In the genomic region with DNA sequence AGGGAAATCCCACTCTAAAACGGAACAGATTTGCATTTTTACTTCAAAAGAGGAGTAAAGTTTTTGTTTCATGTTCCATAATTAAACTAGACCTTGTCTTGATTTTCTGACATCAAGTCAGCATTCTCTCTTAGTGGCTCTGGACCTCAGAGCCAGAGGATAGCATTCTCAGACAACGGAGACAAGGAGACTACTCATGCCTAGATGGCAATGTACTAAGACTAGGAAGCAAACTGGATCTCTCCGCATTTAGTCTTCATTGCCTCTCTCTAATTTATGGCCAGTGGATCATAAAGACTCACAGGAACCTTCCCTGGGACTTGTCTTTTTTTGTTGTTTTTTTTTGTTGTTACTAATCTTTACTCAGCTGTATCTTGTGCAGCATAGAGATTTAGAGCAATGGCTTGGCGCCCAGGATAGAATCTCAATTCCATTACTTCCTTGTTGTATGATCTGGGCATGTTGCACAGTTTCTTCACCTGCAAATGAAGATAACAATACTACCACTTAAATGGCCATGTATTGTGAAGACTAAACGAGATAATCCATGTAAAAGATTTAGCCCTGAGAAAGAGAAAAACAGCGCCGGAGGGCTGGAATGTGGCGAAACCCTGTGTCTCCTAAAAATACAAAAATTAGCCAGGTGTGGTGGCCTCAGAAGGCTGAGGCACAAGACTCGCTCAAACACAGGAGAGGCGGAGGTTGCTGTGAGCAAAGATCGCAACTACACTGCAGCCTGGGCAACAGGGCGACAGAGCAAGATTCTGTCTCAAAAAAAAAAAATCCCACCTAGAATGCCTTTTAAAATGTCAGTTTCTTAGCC, we compare ENCODE assay signal across 16 cellular contexts. TPM values are rescaled to one million over a fixed set of nuclear protein-coding genes. Genes with fewer than 3 reads are reported as not detected.
DNase-seq lines count a peak whose midpoint lies in the region; ATAC-seq, FAIRE-seq and TF ChIP-seq lines count a peak whose summit lies in the region.
"Had no signal": no experiment of that assay in that cellular context is flagged by ENCODE, and none has a peak within 500 bp of the region (broad histone marks: within the 10 kb centered on the region; RNA-seq: fewer than 3 reads in every experiment).

No MANE protein-coding gene starts in this region.

- H3K27me3 ChIP-seq in Karpas-422 (ENCODE audit: low read length) (no peaks in the 10 kb centered on the region), astrocyte (ENCODE audit: insufficient read depth, low read length) (no peaks in the 10 kb centered on the region), ovary (no peaks in the 10 kb centered on the region), BE2C (no peaks in the 10 kb centered on the region)
- H3K27me3 ChIP-seq: cardiac muscle cell had no signal

- H3K27me3 Mint-ChIP-seq in astrocyte (ENCODE audit: low read depth, unreplicated experiment): no peaks in the 10 kb centered on the region
- H3K27me3 Mint-ChIP-seq: activated naive CD8-positive, alpha-beta T cell treated with anti-CD3 and anti-CD28 coated beads, Interleukin-2, amount 10 ng/mL, durations not matched to agents 7 days and 5 days had no signal

- no peaks in the 10 kb centered on the region for H3K36me3 Mint-ChIP-seq in astrocyte (ENCODE audit: low read depth, unreplicated experiment)
- H3K36me3 Mint-ChIP-seq: activated naive CD8-positive, alpha-beta T cell treated with anti-CD3 and anti-CD28 coated beads, Interleukin-2, amount 10 ng/mL, durations not matched to agents 7 days and 5 days had no signal

- H4K20me1 ChIP-seq in Karpas-422 (ENCODE audit: insufficient read depth, low read depth, low read length): no peaks in the 10 kb centered on the region
- H4K20me1 ChIP-seq in astrocyte (ENCODE audit: insufficient read depth, low read length): no peaks in the 10 kb centered on the region

- H3K4me1 ChIP-seq in Karpas-422 (ENCODE audit: low read length) (peaks cover 31% of the 10 kb centered on the region), astrocyte (ENCODE audit: insufficient read depth, low read length) (peaks cover 8% of the 10 kb centered on the region), ovary (ENCODE audit: insufficient read depth) (peaks cover 1% of the 10 kb centered on the region), BE2C (no peaks in the 10 kb centered on the region)

- H3K9me3 ChIP-seq in Karpas-422 (ENCODE audit: low read length) (no peaks in the 10 kb centered on the region), astrocyte (ENCODE audit: insufficient read depth, low read depth, low read length) (no peaks in the 10 kb centered on the region), ovary (no peaks in the 10 kb centered on the region), BE2C (no peaks in the 10 kb centered on the region)

- TF ChIP-seq CTCF in astrocyte (IDR thresholded peaks at IDR 0.05; ENCODE audit: insufficient read depth, low read depth, low read length) (no peak), ovary (IDR thresholded peaks at IDR 0.05) (no peak), BE2C (IDR thresholded peaks at IDR 0.05; ENCODE audit: low read depth, low read length) (no peak)

- TF ChIP-seq POLR2A in GM18505 (IDR thresholded peaks at IDR 0.05; ENCODE audit: borderline replicate concordance, extremely low read depth, insufficient read depth, insufficient read length) (peak; percentile 70), ovary (IDR thresholded peaks at IDR 0.05) (no peak)

- H3K9ac ChIP-seq in Karpas-422 (ENCODE audit: low read length): peak overlapping the region; percentile 65
- H3K9ac ChIP-seq in astrocyte (ENCODE audit: low read length): no peak overlapping the region

- no peak overlapping the region for H3K4me3 Mint-ChIP-seq in astrocyte (ENCODE audit: unreplicated experiment)
- H3K4me3 Mint-ChIP-seq: activated naive CD8-positive, alpha-beta T cell treated with anti-CD3 and anti-CD28 coated beads, Interleukin-2, amount 10 ng/mL, durations not matched to agents 7 days and 5 days; neural crest cell had no signal

- H3K27ac ChIP-seq in Karpas-422 (ENCODE audit: low read length): peak overlapping the region; percentile 74
- no peak overlapping the region for H3K27ac ChIP-seq in astrocyte (ENCODE audit: low read depth, low read length)
- H3K27ac ChIP-seq in ovary: no peak overlapping the region
- H3K27ac ChIP-seq: cardiac muscle cell, HL-60 had no signal

- TF ChIP-seq EP300 in ovary (IDR thresholded peaks at IDR 0.05): no peak

- H3K4me3 ChIP-seq in Karpas-422 (ENCODE audit: low read length) (peak overlapping the region; percentile 60), astrocyte (ENCODE audit: insufficient read depth, low read depth, low read length) (no peak overlapping the region), ovary (peak overlapping the region; percentile 24), BE2C (ENCODE audit: low read depth, low read length) (no peak overlapping the region)
- H3K4me3 ChIP-seq: cardiac muscle cell, lung had no signal

- ATAC-seq in GM18505 (IDR thresholded peaks at IDR 0.05; ENCODE audit: unreplicated experiment): no peak
- ATAC-seq in GM21576 (IDR thresholded peaks at IDR 0.05; ENCODE audit: unreplicated experiment): no peak
- ATAC-seq in GM21515 (IDR thresholded peaks at IDR 0.05; ENCODE audit: unreplicated experiment): no peak
- no peak for ATAC-seq in HG03457 (IDR thresholded peaks at IDR 0.05; ENCODE audit: unreplicated experiment)

- H3K27ac Mint-ChIP-seq in astrocyte (ENCODE audit: unreplicated experiment): no peak overlapping the region
- H3K27ac Mint-ChIP-seq: activated naive CD8-positive, alpha-beta T cell treated with anti-CD3 and anti-CD28 coated beads, Interleukin-2, amount 10 ng/mL, durations not matched to agents 7 days and 5 days had no signal

- H3K9me2 ChIP-seq in Karpas-422 (replicated peaks; ENCODE audit: insufficient read depth, low read length): no peaks in the 10 kb centered on the region

- H3K36me3 ChIP-seq in Karpas-422 (ENCODE audit: insufficient read depth, low read length) (no peaks in the 10 kb centered on the region), astrocyte (ENCODE audit: insufficient read depth, low read length) (no peaks in the 10 kb centered on the region), ovary (no peaks in the 10 kb centered on the region), BE2C (no peaks in the 10 kb centered on the region)
- H3K36me3 ChIP-seq: cardiac muscle cell had no signal

- H3K9me3 Mint-ChIP-seq in astrocyte (ENCODE audit: unreplicated experiment): no peaks in the 10 kb centered on the region
- H3K9me3 Mint-ChIP-seq: activated naive CD8-positive, alpha-beta T cell treated with anti-CD3 and anti-CD28 coated beads, Interleukin-2, amount 10 ng/mL, durations not matched to agents 7 days and 5 days; neural crest cell had no signal

- DNase-seq in Karpas-422: peak; percentile 67
- DNase-seq in astrocyte (ENCODE audit: low read depth): no peak
- DNase-seq in ovary: no peak
- no peak for DNase-seq in BE2C
- DNase-seq: activated CD4-positive, alpha-beta T cell treated with anti-CD3 and anti-CD28 coated beads, Interleukin-2, amount 50 U/mL, for 4 hours; activated naive CD8-positive, alpha-beta T cell treated with anti-CD3 and anti-CD28 coated beads, Interleukin-2, amount 10 ng/mL, durations not matched to agents 7 days and 5 days; activated T-cell treated with anti-CD3 and anti-CD28 coated beads, Interleukin-2, amount 50 U/mL, for 48 hours; NCI-H2029 had no signal

- no peak for FAIRE-seq in astrocyte (lab: Jason Lieb, UNC)

- peak overlapping the region; percentile 76 for H3K4me2 ChIP-seq in Karpas-422 (ENCODE audit: low read depth, low read length, poor library complexity, severe bottlenecking)
- H3K4me2 ChIP-seq in astrocyte (ENCODE audit: low read length): no peak overlapping the region

- 71 to 79% (median 71%) methylated on average over 12 of the region's 12 CpGs for WGBS in ovary, 3 donors

- peaks cover 10% of the 10 kb centered on the region for H3K79me2 ChIP-seq in Karpas-422 (ENCODE audit: low read length)
- peaks cover 10% of the 10 kb centered on the region for H3K79me2 ChIP-seq in astrocyte (ENCODE audit: insufficient read depth, low read length)

- H3K4me1 Mint-ChIP-seq in astrocyte (ENCODE audit: low read depth, unreplicated experiment): no peaks in the 10 kb centered on the region

- H2AFZ ChIP-seq in Karpas-422 (ENCODE audit: low read length): peak overlapping the region; percentile 89
- peak overlapping the region; percentile 6 for H2AFZ ChIP-seq in astrocyte (ENCODE audit: low read depth, low read length)

- intact Hi-C loops in ovary (cut with DNase I): loop anchor here in 1 of 4 donors (10.0 kb wide), 2 partner anchors 55 to 255 kb away; no protein-coding TSS in a partner anchor

RNA-seq across cellular contexts. Expression of gene GEMIN2, which starts 4.0 kb away (rescaled TPM):
- total RNA-seq in Karpas-422 (2014; rRNA removed; shearing (Covaris generic); ENCODE audit: low replicate concordance): 73.2 and 92.3 TPM in 2 replicates
- 12.4 and 16.5 TPM in 2 replicates for total RNA-seq in astrocyte
- 10 to 100 TPM in 5 of 7 donors, 1 to 10 TPM in 2; 8.8 to 19.8 (median 15.5) TPM for total RNA-seq in ovary
- polyA plus RNA-seq in ovary: 10 to 100 TPM in 1 of 2 donors, 1 to 10 TPM in 1; 8.2 to 13.1 TPM
- polyA plus RNA-seq in BE2C (2012; ENCODE audit: insufficient read depth, insufficient read length, low read depth): 16.5 TPM

RNA-seq across cellular contexts. Expression of gene SEC23A, which starts 7.1 kb away (rescaled TPM):
- total RNA-seq in Karpas-422 (2014; rRNA removed; shearing (Covaris generic); ENCODE audit: low replicate concordance): 44.7 and 67.6 TPM in 2 replicates
- total RNA-seq in astrocyte: 229 and 235 TPM in 2 replicates
- total RNA-seq in ovary: 10 to 100 TPM; 52.9 to 93.2 (median 87.3) TPM
- 10 to 100 TPM; 28.5 to 49.9 TPM for polyA plus RNA-seq in ovary
- polyA plus RNA-seq in BE2C (2012; ENCODE audit: insufficient read depth, insufficient read length, low read depth): 29.1 TPM

Comparison
In these comparisons a context has a peak if more than half of its experiments do, and no peak if none do; other contexts are left out.
1. H3K4me3 ChIP-seq: peak in Karpas-422 (single experiment) and ovary (single experiment); none in astrocyte (single experiment) and BE2C (single experiment).